19 cellular contexts compared by ENCODE assay signal in genomic region chr19:1839658-1840540, GRCh38. TPM values are rescaled to one million over a fixed set of nuclear protein-coding genes. Genes with fewer than 3 reads are reported as not detected.
DNase-seq lines count a peak whose midpoint lies in the region; TF ChIP-seq lines count a peak whose summit lies in the region.
"Had no signal": no experiment of that assay in that cellular context is flagged by ENCODE, and none has a peak within 500 bp of the region (broad histone marks: within the 10 kb centered on the region; RNA-seq: fewer than 3 reads in every experiment).

No MANE protein-coding gene starts in this region.

- H3K4me3 ChIP-seq in BLaER1: peak overlapping the region; percentile 72
- peak overlapping the region; percentile 8 to 28 for H3K4me3 ChIP-seq in duodenal mucosa (ENCODE audit: low read depth in 1 of 2, low read length in 2 of 2)
- H3K4me3 ChIP-seq in neural progenitor cell: no peak overlapping the region
- H3K4me3 ChIP-seq: ascending aorta, lung, smooth muscle cell had no signal

- H3K9me3 Mint-ChIP-seq in IgD-negative memory B cell (no peaks in the 10 kb centered on the region), neural progenitor cell (no peaks in the 10 kb centered on the region)
- H3K9me3 Mint-ChIP-seq: activated CD4-positive, alpha-beta T cell treated with anti-CD3 and anti-CD28 coated beads, Interleukin-2, amount 10 ng/mL, durations not matched to agents 7 days and 5 days; activated T-cell treated with anti-CD3 and anti-CD28 coated beads, Interleukin-2, amount 50 U/mL, for 72 hours; H9; T-cell had no signal

- H3K36me3 Mint-ChIP-seq in IgD-negative memory B cell: no peaks in the 10 kb centered on the region
- no peaks in the 10 kb centered on the region for H3K36me3 Mint-ChIP-seq in neural progenitor cell
- H3K36me3 Mint-ChIP-seq: T-cell had no signal

- H3K9ac ChIP-seq in BLaER1: peak overlapping the region; percentile 92
- H3K9ac ChIP-seq in duodenal mucosa (ENCODE audit: low read depth in 1 of 2, low read length in 2 of 2): peak overlapping the region; percentile 18 to 32
- H3K9ac ChIP-seq in neural progenitor cell: no peak overlapping the region

- H3K27me3 Mint-ChIP-seq in IgD-negative memory B cell (no peaks in the 10 kb centered on the region), neural progenitor cell (ENCODE audit: insufficient read depth, low read depth) (no peaks in the 10 kb centered on the region)
- H3K27me3 Mint-ChIP-seq: activated CD4-positive, alpha-beta T cell treated with anti-CD3 and anti-CD28 coated beads, Interleukin-2, amount 10 ng/mL, durations not matched to agents 7 days and 5 days; T-cell had no signal

- H3K27me3 ChIP-seq in BLaER1 (no peaks in the 10 kb centered on the region), duodenal mucosa (ENCODE audit: control insufficient read depth in 1 of 2, insufficient read depth in 2 of 2, low read length in 2 of 2) (no peaks in the 10 kb centered on the region), neural progenitor cell (no peaks in the 10 kb centered on the region)
- H3K27me3 ChIP-seq: ascending aorta had no signal

- H3K27ac ChIP-seq in BLaER1 (peak overlapping the region; percentile 94), duodenal mucosa (ENCODE audit: low read depth, low read length) (peak overlapping the region; percentile 3), neural progenitor cell (no peak overlapping the region)
- H3K27ac ChIP-seq: ascending aorta had no signal

- H2AFZ ChIP-seq in neural progenitor cell (replicated peaks): no peak overlapping the region

- peaks cover 100% of the 10 kb centered on the region for H4K20me1 ChIP-seq in BLaER1
- peaks cover 99% of the 10 kb centered on the region for H4K20me1 ChIP-seq in neural progenitor cell (ENCODE audit: low read depth)

- DNase-seq in neural progenitor cell (ENCODE audit: low spot score): no peak
- DNase-seq in NCI-H774 (lab: John Stamatoyannopoulos, UW): no peak
- DNase-seq in stimulated activated CD4-positive, alpha-beta T cell treated with anti-CD3 and anti-CD28 coated beads, Interleukin-2, amount 100 ng/mL, for 48 hours: no peak
- DNase-seq in NCI-H2081 (lab: John Stamatoyannopoulos, UW): no peak
- DNase-seq in stimulated activated naive CD4-positive, alpha-beta T cell (lab: John Stamatoyannopoulos, UW): no peak
- DNase-seq: activated CD4-positive, alpha-beta T cell treated with anti-CD3 and anti-CD28 coated beads, Interleukin-2, amount 10 ng/mL, durations not matched to agents 7 days and 5 days; activated T-cell treated with anti-CD3 and anti-CD28 coated beads, Interleukin-2, amount 50 U/mL, for 72 hours; AML-193; DMS53; H9; NCI-H1694; NCI-H524 treated with DMSO at 0.1 percent for 48 hours; T-cell had no signal

- peaks cover 92% of the 10 kb centered on the region for H3K4me1 ChIP-seq in BLaER1
- peaks cover 25 to 44% of the 10 kb centered on the region in 2 donors for H3K4me1 ChIP-seq in duodenal mucosa (ENCODE audit: control insufficient read depth in 1 of 2, insufficient read depth in 2 of 2, low read length in 2 of 2)
- H3K4me1 ChIP-seq in neural progenitor cell: peaks cover 5% of the 10 kb centered on the region

- H3K4me2 ChIP-seq in BLaER1: peak overlapping the region; percentile 100
- peak overlapping the region; percentile 3 for H3K4me2 ChIP-seq in neural progenitor cell
- H3K4me2 ChIP-seq: smooth muscle cell had no signal

- H3K9me3 ChIP-seq in BLaER1 (no peaks in the 10 kb centered on the region), duodenal mucosa (ENCODE audit: control insufficient read depth in 1 of 2, low read length in 2 of 2) (no peaks in the 10 kb centered on the region), neural progenitor cell (ENCODE audit: low read depth) (no peaks in the 10 kb centered on the region)
- H3K9me3 ChIP-seq: ascending aorta had no signal

- peaks cover 99% of the 10 kb centered on the region for H3K79me2 ChIP-seq in neural progenitor cell (ENCODE audit: low read depth)

- no peaks in the 10 kb centered on the region for H3F3A ChIP-seq in neural progenitor cell (ENCODE audit: low read depth)

- no peak for TF ChIP-seq CTCF in neural progenitor cell (IDR thresholded peaks at IDR 0.05)

- H3K36me3 ChIP-seq in BLaER1: peaks cover 53% of the 10 kb centered on the region
- H3K36me3 ChIP-seq in duodenal mucosa (ENCODE audit: control insufficient read depth in 1 of 2, insufficient read depth in 2 of 2, low read length in 2 of 2): peaks cover 0 to 21% of the 10 kb centered on the region in 2 donors
- H3K36me3 ChIP-seq in neural progenitor cell: no peaks in the 10 kb centered on the region

- H3K27ac Mint-ChIP-seq in IgD-negative memory B cell: peak overlapping the region; percentile 23 to 77 (median 73)
- no peak overlapping the region for H3K27ac Mint-ChIP-seq in neural progenitor cell
- H3K27ac Mint-ChIP-seq: activated CD4-positive, alpha-beta T cell treated with anti-CD3 and anti-CD28 coated beads, Interleukin-2, amount 10 ng/mL, durations not matched to agents 7 days and 5 days; activated T-cell treated with anti-CD3 and anti-CD28 coated beads, Interleukin-2, amount 50 U/mL, for 72 hours had no signal

- H3K4me3 Mint-ChIP-seq in IgD-negative memory B cell: no peak overlapping the region
- H3K4me3 Mint-ChIP-seq in neural progenitor cell: no peak overlapping the region
- H3K4me3 Mint-ChIP-seq: activated CD4-positive, alpha-beta T cell treated with anti-CD3 and anti-CD28 coated beads, Interleukin-2, amount 10 ng/mL, durations not matched to agents 7 days and 5 days; activated T-cell treated with anti-CD3 and anti-CD28 coated beads, Interleukin-2, amount 50 U/mL, for 72 hours; H9; T-cell had no signal

- H3K4me1 Mint-ChIP-seq in IgD-negative memory B cell (peaks cover 4 to 27% (median 17%) of the 10 kb centered on the region in 3 donors), neural progenitor cell (peaks cover 13% of the 10 kb centered on the region)

RNA-seq across cellular contexts. Expression of gene REXO1, which starts 8.4 kb away (rescaled TPM):
- 13.7 TPM for polyA plus RNA-seq in IgD-negative memory B cell
- total RNA-seq in neural progenitor cell (ENCODE audit: low replicate concordance): 12.8 and 38.7 TPM in 2 replicates

RNA-seq across cellular contexts. Expression of gene KLF16, which starts 23.5 kb away (rescaled TPM):
- 1.8 TPM for polyA plus RNA-seq in IgD-negative memory B cell
- total RNA-seq in neural progenitor cell (ENCODE audit: low replicate concordance): 1.0 and 4.8 TPM in 2 replicates

RNA-seq across cellular contexts. Expression of gene ATP8B3, which starts 27.8 kb away (rescaled TPM):
- polyA plus RNA-seq in IgD-negative memory B cell: 1.2 TPM
- total RNA-seq in neural progenitor cell (ENCODE audit: low replicate concordance): 0.06 and 1.5 TPM in 2 replicates

RNA-seq across cellular contexts. Expression of gene ABHD17A, which starts 45.4 kb away (rescaled TPM):
- 107 TPM for polyA plus RNA-seq in IgD-negative memory B cell
- total RNA-seq in neural progenitor cell (ENCODE audit: low replicate concordance): 20.2 and 87.0 TPM in 2 replicates
